9 cellular contexts compared by ENCODE assay signal in the genomic region with DNA sequence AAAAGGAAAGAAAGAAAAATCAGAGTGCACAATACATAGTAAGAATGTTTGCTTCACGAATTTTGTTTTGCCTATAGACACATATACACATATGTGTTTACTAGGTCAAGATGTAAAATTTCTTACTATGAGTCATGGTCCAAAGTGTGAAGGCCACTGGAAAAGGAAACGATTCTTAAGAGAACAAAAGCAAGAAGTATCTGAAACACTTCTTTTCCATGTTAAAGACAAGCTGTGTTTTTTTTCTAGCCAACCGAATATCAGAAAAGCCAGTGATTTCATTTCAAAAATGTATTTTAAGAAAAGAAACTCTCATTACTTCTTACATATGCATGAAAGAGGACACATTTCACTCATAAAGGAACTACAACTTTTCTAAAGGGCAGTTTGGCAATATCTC. TPM values are rescaled to one million over a fixed set of nuclear protein-coding genes. Genes with fewer than 3 reads are reported as not detected.
DNase-seq lines count a peak whose midpoint lies in the region; ATAC-seq and TF ChIP-seq lines count a peak whose summit lies in the region.
"Had no signal": no experiment of that assay in that cellular context is flagged by ENCODE, and none has a peak within 500 bp of the region (broad histone marks: within the 10 kb centered on the region; RNA-seq: fewer than 3 reads in every experiment).

No MANE protein-coding gene starts in this region.

- peaks cover 0 to 4% (median 0%) of the 10 kb centered on the region in 7 donors for H3K9me3 Mint-ChIP-seq in CD14-positive monocyte

- ATAC-seq in GM19455 (IDR thresholded peaks at IDR 0.05; ENCODE audit: unreplicated experiment), result peak; percentile 45
- ATAC-seq in HG03175 (IDR thresholded peaks at IDR 0.05; ENCODE audit: unreplicated experiment), result peak; percentile 45

- intact Hi-C loops in prostate gland (cut with DNase I) (no loop called here), CD14-positive monocyte (cut with micrococcal nuclease) (no loop called here)

- TF ChIP-seq POLR2A in prostate gland (IDR thresholded peaks at IDR 0.05), result no peak

- TF ChIP-seq CTCF in GM06990 (IDR thresholded peaks at IDR 0.05; ENCODE audit: insufficient read depth, low read length, poor library complexity, severe bottlenecking), result no peak
- TF ChIP-seq CTCF in prostate gland (IDR thresholded peaks at IDR 0.05), result no peak
- TF ChIP-seq CTCF in CD14-positive monocyte (IDR thresholded peaks at IDR 0.05), result no peak

- H3K4me3 Mint-ChIP-seq in CD14-positive monocyte, result no peak overlapping the region

- H3K27me3 ChIP-seq in GM06990 (replicated peaks; ENCODE audit: control insufficient read depth, insufficient read depth, low read length), result no peaks in the 10 kb centered on the region
- H3K27me3 ChIP-seq in prostate gland (replicated peaks; ENCODE audit: insufficient read depth), result no peaks in the 10 kb centered on the region
- H3K27me3 ChIP-seq in H7 (ENCODE audit: control insufficient read depth, insufficient read depth, low read length), result no peaks in the 10 kb centered on the region

- peaks cover 0 to 2% (median 0%) of the 10 kb centered on the region in 3 donors for H3K27me3 Mint-ChIP-seq in CD14-positive monocyte (ENCODE audit: low read depth in 3 of 3)

- H3K36me3 ChIP-seq in GM06990 (ENCODE audit: control insufficient read depth, insufficient read depth, low read length), result no peaks in the 10 kb centered on the region
- H3K36me3 ChIP-seq in prostate gland, result no peaks in the 10 kb centered on the region
- no peaks in the 10 kb centered on the region; the same call in 1 of the 2 replicates for H3K36me3 ChIP-seq in H7 (replicated peaks; ENCODE audit: control insufficient read depth, insufficient read depth, low read length)

- WGBS in prostate gland, result 77% methylated on average over 3 of the region's 3 CpGs

- H3K9me3 ChIP-seq in prostate gland, result no peaks in the 10 kb centered on the region

- H3K4me3 ChIP-seq in GM06990 (replicated peaks; ENCODE audit: low read depth, low read length), result no peak overlapping the region
- no peak overlapping the region for H3K4me3 ChIP-seq in prostate gland
- no peak overlapping the region for H3K4me3 ChIP-seq in H7 (ENCODE audit: insufficient read depth, low read depth, low read length)

- H3K4me1 Mint-ChIP-seq in CD14-positive monocyte, result peaks cover 16% of the 10 kb centered on the region

- peaks cover 28 to 34% of the 10 kb centered on the region in 2 donors for H3K36me3 Mint-ChIP-seq in CD14-positive monocyte

- no peak overlapping the region for H3K27ac Mint-ChIP-seq in CD14-positive monocyte

- H3K4me1 ChIP-seq in prostate gland (replicated peaks), result no peaks in the 10 kb centered on the region

- peak overlapping the region; percentile 67 for H3K27ac ChIP-seq in epithelial cell of prostate
- H3K27ac ChIP-seq in prostate gland, result no peak overlapping the region

- DNase-seq in GM06990 (ENCODE audit: extremely low read depth, insufficient read length), result peak; percentile 71
- DNase-seq in epithelial cell of prostate (ENCODE audit: low read depth, low spot score), result no peak
- DNase-seq in COR-L47 (lab: John Stamatoyannopoulos, UW), result no peak
- no peak for DNase-seq in prostate gland (ENCODE audit: low spot score)
- DNase-seq in H7, result no peak
- DNase-seq in CD14-positive monocyte (ENCODE audit: low spot score), result no peak
- DNase-seq: stimulated activated CD8-positive, alpha-beta memory T cell treated with anti-CD3 and anti-CD28 coated beads, Interleukin-4, amount 100 ng/mL, for 48 hours had no signal

RNA-seq across cellular contexts. Expression of gene PECR, which starts 24.9 kb away (rescaled TPM):
- 10 to 100 TPM in 1 of 2 donors, 1 to 10 TPM in 1; 6.9 to 16.3 TPM for total RNA-seq in prostate gland
- total RNA-seq in H7 (2014; rRNA removed; shearing (Covaris generic)), result 12.1 and 15.1 TPM in 2 replicates
- polyA plus RNA-seq in CD14-positive monocyte, result 10 to 100 TPM; 12.3 to 16.9 TPM

RNA-seq across cellular contexts. Expression of gene TMEM169, which starts 25.0 kb away (rescaled TPM):
- 1 to 10 TPM in 1 of 2 donors, under 1 TPM in 1; 0.80 to 1.1 TPM for total RNA-seq in prostate gland
- total RNA-seq in H7 (2014; rRNA removed; shearing (Covaris generic)), result 0.42 and 1.1 TPM in 2 replicates
- polyA plus RNA-seq in CD14-positive monocyte, result under 1 TPM; 0.74 to 0.92 TPM

RNA-seq across cellular contexts. Expression of gene MREG, which starts 43.4 kb away (rescaled TPM):
- total RNA-seq in prostate gland, result 1 to 10 TPM; 9.0 to 9.5 TPM
- total RNA-seq in H7 (2014; rRNA removed; shearing (Covaris generic)), result 12.5 and 14.9 TPM in 2 replicates
- under 1 TPM in 1 of 2 donors, not detected in 1; 0.14 TPM for polyA plus RNA-seq in CD14-positive monocyte

RNA-seq across cellular contexts. Expression of gene XRCC5, which starts 52.4 kb away (rescaled TPM):
- 100 to 1,000 TPM; 116 to 152 TPM for total RNA-seq in prostate gland
- 496 and 523 TPM in 2 replicates for total RNA-seq in H7 (2014; rRNA removed; shearing (Covaris generic))
- polyA plus RNA-seq in CD14-positive monocyte, result 100 to 1,000 TPM; 258 to 281 TPM
